Comparison of ENCODE assay signal across 8 cellular contexts in genomic region chr6:41922154-41922553, GRCh38. TPM values are rescaled to one million over a fixed set of nuclear protein-coding genes. Genes with fewer than 3 reads are reported as not detected.
DNase-seq lines count a peak whose midpoint lies in the region; ATAC-seq and TF ChIP-seq lines count a peak whose summit lies in the region.

No MANE protein-coding gene starts in this region.

- peaks cover 0 to 21% (median 16%) of the 10 kb centered on the region in 4 donors for H3K36me3 ChIP-seq in esophagus muscularis mucosa
- H3K36me3 ChIP-seq in prostate gland = no peaks in the 10 kb centered on the region

- no peak for TF ChIP-seq POLR2A in esophagus muscularis mucosa (IDR thresholded peaks at IDR 0.05; ENCODE audit: low read depth)
- no peak for TF ChIP-seq POLR2A in prostate gland (IDR thresholded peaks at IDR 0.05)

- intact Hi-C loops in esophagus muscularis mucosa (cut with DNase I) (loop anchor here (5.0 to 10.0 kb wide), 2 partner anchors 120 to 293 kb away; partner anchors contain the start of gene MRPS10), prostate gland (cut with DNase I) (loop anchor here (5.0 to 10.0 kb wide), 2 partner anchors 135 to 303 kb away; partner anchors contain the start of gene TOMM6)

- H3K27me3 ChIP-seq in esophagus muscularis mucosa = no peaks in the 10 kb centered on the region
- no peaks in the 10 kb centered on the region for H3K27me3 ChIP-seq in prostate gland (replicated peaks; ENCODE audit: insufficient read depth)

- H3K4me3 ChIP-seq in GM12864 (ENCODE audit: low read depth, low read length) = peak overlapping the region; percentile 92
- H3K4me3 ChIP-seq in esophagus muscularis mucosa = peak overlapping the region; percentile 71 to 92 (median 82)
- peak overlapping the region; percentile 67 to 83 for H3K4me3 ChIP-seq in prostate gland

- no peak for TF ChIP-seq CTCF in GM12864 (IDR thresholded peaks at IDR 0.05; ENCODE audit: low read depth, low read length, missing control alignments)
- no peak for TF ChIP-seq CTCF in esophagus muscularis mucosa (IDR thresholded peaks at IDR 0.05)
- no peak for TF ChIP-seq CTCF in prostate gland (IDR thresholded peaks at IDR 0.05)

- DNase-seq in GM12864 (ENCODE audit: low read depth) = no peak
- peak; percentile 12 for DNase-seq in RKO (ENCODE audit: low spot score)
- DNase-seq in esophagus muscularis mucosa (ENCODE audit: extremely low spot score) = no peak
- no peak for DNase-seq in prostate gland (ENCODE audit: low spot score)
- no peak for DNase-seq in ACHN
- DNase-seq in DMS 273 (lab: John Stamatoyannopoulos, UW; ENCODE audit: unreplicated experiment) = no peak

- TF ChIP-seq EP300 in esophagus muscularis mucosa (IDR thresholded peaks at IDR 0.05) = no peak

- peaks cover 35 to 66% (median 49%) of the 10 kb centered on the region in 4 donors for H3K4me1 ChIP-seq in esophagus muscularis mucosa
- peaks cover 8% of the 10 kb centered on the region for H3K4me1 ChIP-seq in prostate gland (replicated peaks)

- in situ Hi-C loops in ACHN (cut with HindIII; ENCODE audit: low pct_ligation_motif_present, low pct_unique_long_range_greater_than_20kb, low sequenced_read_pairs) = no loop called here

- peak overlapping the region in 1 of 4 donors; percentile 97 for H3K27ac ChIP-seq in esophagus muscularis mucosa (replicated peaks in 1 of 4)
- no peak overlapping the region for H3K27ac ChIP-seq in prostate gland

- WGBS in esophagus muscularis mucosa = 9% methylated on average over 7 of the region's 7 CpGs
- 4% methylated on average over 7 of the region's 7 CpGs for WGBS in prostate gland

- H3K9me3 ChIP-seq in esophagus muscularis mucosa = no peaks in the 10 kb centered on the region
- no peaks in the 10 kb centered on the region for H3K9me3 ChIP-seq in prostate gland

- ATAC-seq in GM21390 (IDR thresholded peaks at IDR 0.05; ENCODE audit: unreplicated experiment) (no peak), HG02588 (IDR thresholded peaks at IDR 0.05; ENCODE audit: unreplicated experiment) (no peak)

RNA-seq across cellular contexts. Expression of gene BYSL, which starts 0.9 kb away (rescaled TPM):
- total RNA-seq in esophagus muscularis mucosa (10 to 100 TPM in 2 of 4 donors, 1 to 10 TPM in 2; 5.8 to 11.6 (median 9.2) TPM), prostate gland (10 to 100 TPM in 1 of 2 donors, 1 to 10 TPM in 1; 9.5 to 12.6 TPM)

RNA-seq across cellular contexts. Expression of gene MED20, which starts 1.2 kb away (rescaled TPM):
- total RNA-seq in esophagus muscularis mucosa (10 to 100 TPM in 3 of 4 donors, 1 to 10 TPM in 1; 9.6 to 14.9 (median 14.2) TPM), prostate gland (10 to 100 TPM; 20.2 to 25.5 TPM)

RNA-seq across cellular contexts. Expression of gene CCND3, which starts 19.5 kb away (rescaled TPM):
- total RNA-seq in esophagus muscularis mucosa = 100 to 1,000 TPM; 110 to 167 (median 133) TPM
- 100 to 1,000 TPM; 145 to 153 TPM for total RNA-seq in prostate gland

RNA-seq across cellular contexts. Expression of gene USP49, which starts 27.0 kb away (rescaled TPM):
- total RNA-seq in esophagus muscularis mucosa (1 to 10 TPM; 1.3 to 2.5 (median 2.3) TPM), prostate gland (10 to 100 TPM in 1 of 2 donors, 1 to 10 TPM in 1; 1.7 to 19.5 TPM)
